24 cellular contexts compared by ENCODE assay signal in the genomic region with DNA sequence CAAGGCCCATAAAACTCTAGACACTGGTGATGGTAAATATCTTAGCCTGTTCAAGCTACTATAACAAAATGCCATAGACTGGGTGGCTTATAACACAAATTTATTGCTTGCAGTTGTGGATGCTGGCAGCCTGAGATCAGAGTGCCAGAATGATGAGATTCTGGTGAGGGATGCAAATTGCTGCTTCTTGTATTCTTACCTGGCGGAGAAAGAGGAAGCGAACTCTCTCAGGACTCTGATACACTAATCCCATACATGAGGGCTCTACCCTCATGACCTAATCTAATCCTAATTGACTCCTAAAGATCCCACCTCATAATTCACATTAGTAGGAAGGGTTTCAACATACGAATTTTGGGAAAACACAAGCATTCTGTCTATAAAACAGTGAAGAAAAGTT.
"Had no signal": no experiment of that assay in that cellular context is flagged by ENCODE, and none has a peak within 500 bp of the region (broad histone marks: within the 10 kb centered on the region; RNA-seq: fewer than 3 reads in every experiment).

No MANE protein-coding gene starts in this region.

- H3K36me3 ChIP-seq: esophagus muscularis mucosa, gastroesophageal sphincter, heart right ventricle, left lung, lower lobe of right lung had no signal

- FAIRE-seq: colon, endothelial cell of umbilical vein, islet of Langerhans, keratinocyte had no signal

- H3K9me3 ChIP-seq: esophagus muscularis mucosa, gastroesophageal sphincter, lower lobe of right lung, mucosa of descending colon had no signal

- H3K4me1 Mint-ChIP-seq: mesothelial cell of epicardium had no signal

- H3K36me3 Mint-ChIP-seq: mesothelial cell of epicardium had no signal

- H3K4me1 ChIP-seq: foreskin keratinocyte, left lung, lower lobe of right lung had no signal

- H3K27me3 ChIP-seq: dorsolateral prefrontal cortex, esophagus muscularis mucosa, gastroesophageal sphincter, heart right ventricle, left lung had no signal

- H3K4me3 Mint-ChIP-seq: mesothelial cell of epicardium had no signal

- DNase-seq: dermis blood vessel endothelial cell; dorsolateral prefrontal cortex; effector CD4-positive, alpha-beta T cell; effector memory CD4-positive, alpha-beta T cell; foreskin keratinocyte; glutamatergic neuron; head of caudate nucleus; heart right ventricle; hippocampal formation; left cardiac atrium; left lung; left ventricle myocardium superior; lower lobe of right lung; mesenchymal stem cell; mucosa of descending colon; naive B cell had no signal

- H3K27ac Mint-ChIP-seq: mesothelial cell of epicardium had no signal

- H3K4me3 ChIP-seq: coronary artery, dorsolateral prefrontal cortex, esophagus muscularis mucosa, gastroesophageal sphincter, heart right ventricle, left lung, lower lobe of right lung, mucosa of descending colon had no signal

- H3K27ac ChIP-seq: coronary artery, dorsolateral prefrontal cortex, esophagus muscularis mucosa, foreskin keratinocyte, gastroesophageal sphincter, heart right ventricle, left lung, lower lobe of right lung had no signal
